Comparison of ENCODE assay signal across 9 cellular contexts in genomic region chr20:24781061-24781980, GRCh38.
DNase-seq lines count a peak whose midpoint lies in the region; ATAC-seq, FAIRE-seq and TF ChIP-seq lines count a peak whose summit lies in the region.
"Had no signal": no experiment of that assay in that cellular context is flagged by ENCODE, and none has a peak within 500 bp of the region (broad histone marks: within the 10 kb centered on the region; RNA-seq: fewer than 3 reads in every experiment).

No MANE protein-coding gene starts in this region.

- CTCF ChIA-PET in AG04449 (lab: Yijun Ruan, JAX) (interaction anchor here (0.6 to 2.5 kb wide), 23 partner anchors 9 to 844 kb away, joined by 3 to 25 read pairs (median 3); no protein-coding TSS in a partner anchor), PC-3 (lab: Charles Lee) (interaction anchor here (0.5 to 0.6 kb wide), 2 partner anchors 199 to 784 kb away, joined by 3 to 5 read pairs; no protein-coding TSS in a partner anchor)

- no peak overlapping the region for H2AFZ ChIP-seq in PC-3 (ENCODE audit: low read length)
- H2AFZ ChIP-seq in neuronal stem cell (ENCODE audit: low read length) = no peak overlapping the region

- no peaks in the 10 kb centered on the region for H4K20me1 ChIP-seq in PC-3 (ENCODE audit: low read length)

- H2BK12ac ChIP-seq in neuronal stem cell (ENCODE audit: low read length) = no peak overlapping the region

- no peak overlapping the region for H4K91ac ChIP-seq in neuronal stem cell (ENCODE audit: low read depth, low read length, poor library complexity)

- no TSS peak for BruUV-seq in PC-3 (replicated peaks; lab: Mats Ljungman, UMichigan)

- ATAC-seq in PC-3 = peak; percentile 92
- ATAC-seq in GM18858 (IDR thresholded peaks at IDR 0.05; ENCODE audit: unreplicated experiment) = no peak

- H3K79me1 ChIP-seq in neuronal stem cell (ENCODE audit: low read depth, low read length) = no peaks in the 10 kb centered on the region

- H3K14ac ChIP-seq in neuronal stem cell (ENCODE audit: low read length) = no peak overlapping the region

- H3K36me3 ChIP-seq in PC-3 (ENCODE audit: low read depth, low read length) (no peaks in the 10 kb centered on the region), neuronal stem cell (replicated peaks in 1 of 2; ENCODE audit: control insufficient read depth in 2 of 2, insufficient read depth in 2 of 2, low read length in 2 of 2) (no peaks in the 10 kb centered on the region)
- H3K36me3 ChIP-seq: HAP-1 had no signal

- H3K9ac ChIP-seq in PC-3 (ENCODE audit: low read length) = no peak overlapping the region
- no peak overlapping the region for H3K9ac ChIP-seq in neuronal stem cell (ENCODE audit: low read depth, low read length, poor library complexity)

- H3K18ac ChIP-seq in neuronal stem cell (ENCODE audit: low read length) = no peak overlapping the region

- no peak for DNase-seq in AG04449 (ENCODE audit: low read depth, low spot score)
- no peak for DNase-seq in GM12892 (ENCODE audit: insufficient read length)
- peak; percentile 68 for DNase-seq in PC-3
- no peak for DNase-seq in epithelial cell of proximal tubule (ENCODE audit: low read depth)
- DNase-seq in neuronal stem cell (ENCODE audit: low spot score) = no peak
- DNase-seq in activated gamma-delta T cell treated with Interleukin-2 at 50 U/mL for 16 hours = no peak
- no peak for DNase-seq in NCI-H2107 (lab: John Stamatoyannopoulos, UW)

- H2BK120ac ChIP-seq in neuronal stem cell (ENCODE audit: low read depth, low read length) = no peak overlapping the region

- H3K4me2 ChIP-seq in PC-3 (ENCODE audit: low read length) (0 out of 2 replicates have a peak overlapping the region, but pooled peaks have one; percentile 43), neuronal stem cell (ENCODE audit: insufficient read depth, low read length, poor library complexity, severe bottlenecking) (no peak overlapping the region)

- no peaks in the 10 kb centered on the region for H3K79me2 ChIP-seq in PC-3 (ENCODE audit: low read length)

- peaks cover 41% of the 10 kb centered on the region for H3K27me3 ChIP-seq in PC-3 (ENCODE audit: low read length)
- no peaks in the 10 kb centered on the region for H3K27me3 ChIP-seq in neuronal stem cell (ENCODE audit: control insufficient read depth in 3 of 3, insufficient read depth in 3 of 3, low read depth in 1 of 3, low read length in 3 of 3)

- H3K27ac ChIP-seq in PC-3 (ENCODE audit: low read length) (no peak overlapping the region), neuronal stem cell (replicated peaks; ENCODE audit: low read length) (no peak overlapping the region)

- H3K23ac ChIP-seq in neuronal stem cell (ENCODE audit: low read depth, low read length, poor library complexity) = no peak overlapping the region

- H3K4ac ChIP-seq in neuronal stem cell (ENCODE audit: low read length) = no peak overlapping the region

- peaks cover 8% of the 10 kb centered on the region; the same call in 1 of the 2 replicates for H3K4me1 ChIP-seq in PC-3 (ENCODE audit: insufficient read depth, low read length)
- H3K4me1 ChIP-seq in neuronal stem cell (ENCODE audit: control insufficient read depth in 2 of 2, insufficient read depth in 1 of 2, low read depth in 1 of 2, low read length in 2 of 2) = no peaks in the 10 kb centered on the region
- H3K4me1 ChIP-seq: HAP-1 had no signal

- intact Hi-C loops in PC-3 (cut with micrococcal nuclease) = loop anchor here (2.0 kb wide), 1 partner anchor 125 kb away; no protein-coding TSS in a partner anchor

- H3K9me3 ChIP-seq in PC-3 (ENCODE audit: low read length) (no peaks in the 10 kb centered on the region), neuronal stem cell (replicated peaks in 1 of 2; ENCODE audit: control insufficient read depth in 2 of 2, insufficient read depth in 1 of 2, low read depth in 1 of 2, low read length in 2 of 2) (no peaks in the 10 kb centered on the region)
- H3K9me3 ChIP-seq: HAP-1 had no signal

- no peak overlapping the region for H2BK15ac ChIP-seq in neuronal stem cell (ENCODE audit: low read length)

- POLR2A ChIA-PET in AG04449 (lab: Yijun Ruan, JAX) (no interaction called here), PC-3 (lab: Charles Lee; ENCODE audit: unreplicated experiment) (no interaction called here)

- FAIRE-seq in GM12892 (lab: Jason Lieb, UNC) = peak; percentile 30

- H2AK5ac ChIP-seq in neuronal stem cell (ENCODE audit: low read depth, low read length) = peak overlapping the region; percentile 36

- no peaks in the 10 kb centered on the region for H3F3A ChIP-seq in PC-3 (ENCODE audit: low read length, unreplicated experiment)

- no CpG with 5 or more reads among the region's 13 CpGs for whole genome bisulfite sequencing in neuronal stem cell (ENCODE audit: extremely low coverage in 2 of 2, insufficient read length in 2 of 2, insufficient replicate concordance in 1 of 2), 2 donors

- H3K9me2 ChIP-seq in PC-3 (replicated peaks; ENCODE audit: low read length) = no peaks in the 10 kb centered on the region

- H3K4me3 ChIP-seq in AG04449 (ENCODE audit: low read depth, low read length) (no peak overlapping the region), PC-3 (ENCODE audit: low read length) (no peak overlapping the region), epithelial cell of proximal tubule (ENCODE audit: low read depth, low read length) (no peak overlapping the region), neuronal stem cell (ENCODE audit: low read length in 2 of 2) (no peak overlapping the region)
- H3K4me3 ChIP-seq: HAP-1 had no signal

- H4K8ac ChIP-seq in neuronal stem cell (ENCODE audit: low read depth, low read length) = no peak overlapping the region

- TF ChIP-seq POLR2A in GM12892 (IDR thresholded peaks at IDR 0.05; ENCODE audit: low read depth, low read length) = no peak

- peak; percentile 75 for TF ChIP-seq CTCF in AG04449 (IDR thresholded peaks at IDR 0.05; ENCODE audit: insufficient read depth, low read length, missing control alignments)
- peak; percentile 89 for TF ChIP-seq CTCF in PC-3 (conservative IDR thresholded peaks at IDR 0.05; ENCODE audit: low read depth, low read length)
- peak; percentile 87 for TF ChIP-seq CTCF in epithelial cell of proximal tubule (conservative IDR thresholded peaks at IDR 0.05; ENCODE audit: low read depth, low read length)

- no peak overlapping the region for H2BK5ac ChIP-seq in neuronal stem cell (ENCODE audit: low read length)
